8 cellular contexts compared by ENCODE assay signal in the genomic region with DNA sequence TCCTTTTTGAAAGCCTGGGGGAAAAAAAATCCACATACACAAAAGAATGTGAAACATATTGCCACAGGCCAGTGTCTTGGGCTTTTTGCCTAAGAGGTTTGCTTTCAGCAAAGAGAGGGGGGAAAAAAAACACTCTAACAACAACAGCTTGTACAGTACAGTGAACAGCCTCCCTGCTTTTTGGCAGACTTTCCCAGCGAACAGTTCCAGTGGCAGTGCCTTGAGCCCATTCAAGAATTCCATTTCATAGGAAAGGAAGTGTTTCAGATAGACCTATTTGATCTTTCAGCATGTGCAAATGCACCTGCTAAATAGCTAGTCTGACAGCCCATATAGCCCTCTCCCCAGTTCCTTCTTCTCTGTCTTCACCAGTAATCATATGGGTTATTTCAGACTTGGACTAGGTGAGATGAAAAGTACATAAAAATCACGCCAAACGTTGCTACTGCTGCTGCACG. TPM values are rescaled to one million over a fixed set of nuclear protein-coding genes. Genes with fewer than 3 reads are reported as not detected.
A peak's percentile ranks its signal among the peaks of the same experiment; 100 is the strongest.
DNase-seq lines count a peak whose midpoint lies in the region; ATAC-seq and TF ChIP-seq lines count a peak whose summit lies in the region.

No MANE protein-coding gene starts in this region.

- peak; percentile 43 for ATAC-seq in GM21515 (IDR thresholded peaks at IDR 0.05; ENCODE audit: unreplicated experiment)

- H3K4me1 ChIP-seq in spleen = peaks cover 10 to 61% (median 35%) of the 10 kb centered on the region in 6 donors

- H3K4me3 Mint-ChIP-seq in IgD-negative memory B cell (peak overlapping the region; percentile 95 to 99 (median 96)), immature natural killer cell (peak overlapping the region; percentile 94 to 100 (median 99))

- no peaks in the 10 kb centered on the region for H3K9me3 ChIP-seq in spleen

- H3K27me3 Mint-ChIP-seq in IgD-negative memory B cell (no peaks in the 10 kb centered on the region), immature natural killer cell (ENCODE audit: low read depth in 3 of 3) (no peaks in the 10 kb centered on the region)

- no peaks in the 10 kb centered on the region for H3K27me3 ChIP-seq in spleen (replicated peaks in 1 of 7)

- peak; percentile 81 for DNase-seq in EH (ENCODE audit: low read depth)
- peak; percentile 62 for DNase-seq in astrocyte of the cerebellum (ENCODE audit: low read depth)
- no peak for DNase-seq in immature natural killer cell
- no peak for DNase-seq in spleen
- no peak for DNase-seq in hepatic stellate cell (ENCODE audit: low spot score)
- DNase-seq in HK-2 (ENCODE audit: unreplicated experiment) = no peak

- H3K4me1 Mint-ChIP-seq in IgD-negative memory B cell = peaks cover 22 to 42% (median 33%) of the 10 kb centered on the region in 3 donors
- H3K4me1 Mint-ChIP-seq in immature natural killer cell = peaks cover 53 to 63% of the 10 kb centered on the region in 2 donors

- whole genome bisulfite sequencing in spleen, 5 donors = 4 to 9% (median 6%) methylated on average over 4 of the region's 4 CpGs

- H3K36me3 Mint-ChIP-seq in IgD-negative memory B cell (peaks cover 2% of the 10 kb centered on the region), immature natural killer cell (peaks cover 0 to 5% (median 3%) of the 10 kb centered on the region in 3 donors)

- TF ChIP-seq POLR2A in spleen (IDR thresholded peaks at IDR 0.05) = no peak

- peak overlapping the region; percentile 19 to 88 (median 82) for H3K27ac ChIP-seq in spleen

- TF ChIP-seq CTCF in astrocyte of the cerebellum (IDR thresholded peaks at IDR 0.05; ENCODE audit: low read depth, low read length, missing control alignments) (no peak), spleen (IDR thresholded peaks at IDR 0.05 in 8 of 11, conservative IDR thresholded peaks at IDR 0.05 in 3 of 11) (no peak)

- peak overlapping the region; percentile 70 for H3K4me3 ChIP-seq in astrocyte of the cerebellum (ENCODE audit: low read depth, low read length)
- peak overlapping the region; percentile 27 to 74 (median 58) for H3K4me3 ChIP-seq in spleen

- intact Hi-C loops in spleen (cut with DNase I; ENCODE audit: low total_unique reads) = no loop called here

- H3K27ac Mint-ChIP-seq in IgD-negative memory B cell (peak overlapping the region in 2 of 3 donors; percentile 62 to 73), immature natural killer cell (peak overlapping the region; percentile 88 to 96 (median 94))

- in situ Hi-C loops in astrocyte of the cerebellum (cut with HindIII; ENCODE audit: low sequenced_read_pairs) = no loop called here

- peaks cover 0 to 7% (median 0%) of the 10 kb centered on the region in 6 donors for H3K36me3 ChIP-seq in spleen

- H3K9me3 Mint-ChIP-seq in IgD-negative memory B cell (no peaks in the 10 kb centered on the region), immature natural killer cell (no peaks in the 10 kb centered on the region)

RNA-seq across cellular contexts. Expression of a gene that starts 0.5 kb away (rescaled TPM):
- polyA plus RNA-seq in IgD-negative memory B cell (3.5 TPM), immature natural killer cell (1 to 10 TPM; 4.2 to 9.9 (median 6.7) TPM), spleen (1 to 10 TPM; 4.6 to 5.6 (median 5.0) TPM)
- total RNA-seq in spleen = 10 to 100 TPM; 13.0 to 18.7 (median 16.1) TPM

Comparison
In these comparisons a context has a peak if more than half of its experiments do, and no peak if none do; other contexts are left out.
1. DNase-seq: peak in EH (single experiment) and astrocyte of the cerebellum (single experiment); none in immature natural killer cell (0 of 3), spleen (single experiment), hepatic stellate cell (single experiment) and HK-2 (single experiment).